ENCODE assay signal across 21 cellular contexts in genomic region chr17:18045691-18046090, GRCh38. TPM values are rescaled to one million over a fixed set of nuclear protein-coding genes. Genes with fewer than 3 reads are reported as not detected.
A peak's percentile ranks its signal among the peaks of the same experiment; 100 is the strongest.
DNase-seq lines count a peak whose midpoint lies in the region; ATAC-seq, FAIRE-seq and TF ChIP-seq lines count a peak whose summit lies in the region.
"Had no signal": no experiment of that assay in that cellular context is flagged by ENCODE, and none has a peak within 500 bp of the region (broad histone marks: within the 10 kb centered on the region; RNA-seq: fewer than 3 reads in every experiment).

No MANE protein-coding gene starts in this region.

- no peak for DNase-seq in GM12891 (ENCODE audit: insufficient read length, low spot score)
- DNase-seq in Karpas-422: peak; percentile 66
- peak; percentile 7 for DNase-seq in OCI-M1 (lab: John Stamatoyannopoulos, UW)
- no peak for DNase-seq in mesenchymal stem cell
- no peak for DNase-seq in trophoblast cell
- DNase-seq in T-helper 17 cell: no peak
- DNase-seq: Calu3; CD8-positive, alpha-beta T cell; DMS 273 treated with DMSO at 0.1 percent for 48 hours; DMS53; DND-41; EL; GOT3; H7; HFFc6 had no signal

- no peak overlapping the region for H2AK5ac ChIP-seq in mesenchymal stem cell (ENCODE audit: low read length, severe bottlenecking)
- no peak overlapping the region for H2AK5ac ChIP-seq in trophoblast cell (ENCODE audit: low read length)

- H4K20me1 ChIP-seq in Karpas-422 (ENCODE audit: insufficient read depth, low read depth, low read length): no peaks in the 10 kb centered on the region

- H3K27ac Mint-ChIP-seq in T-helper 17 cell: no peak overlapping the region
- H3K27ac Mint-ChIP-seq: B cell; CD8-positive, alpha-beta T cell; HFFc6 had no signal

- FAIRE-seq in GM12891 (lab: Jason Lieb, UNC): no peak
- FAIRE-seq: GM12892, GM18507 had no signal

- H2BK120ac ChIP-seq in mesenchymal stem cell (ENCODE audit: low read depth, low read length) (no peak overlapping the region), trophoblast cell (ENCODE audit: insufficient read depth, low read length, poor library complexity) (no peak overlapping the region)

- no peak overlapping the region for H3K23ac ChIP-seq in mesenchymal stem cell (ENCODE audit: low read length in 2 of 2)
- no peak overlapping the region for H3K23ac ChIP-seq in trophoblast cell (ENCODE audit: low read length)

- H4K91ac ChIP-seq in mesenchymal stem cell (ENCODE audit: low read length) (no peak overlapping the region), trophoblast cell (ENCODE audit: low read depth, low read length) (no peak overlapping the region)

- no CpG with 5 or more reads among the region's 1 CpG for WGBS in mesenchymal stem cell
- WGBS in trophoblast cell (ENCODE audit: extremely low coverage, insufficient coverage, insufficient read length): no CpG with 5 or more reads among the region's 1 CpG

- H2AFZ ChIP-seq in Karpas-422 (ENCODE audit: low read length): no peak overlapping the region
- no peak overlapping the region for H2AFZ ChIP-seq in mesenchymal stem cell (ENCODE audit: low read depth, low read length)
- no peak overlapping the region for H2AFZ ChIP-seq in trophoblast cell (ENCODE audit: insufficient read depth, low read length, poor library complexity)

- H4K12ac ChIP-seq in trophoblast cell (ENCODE audit: low read depth, low read length): no peak overlapping the region

- H3K9me2 ChIP-seq in Karpas-422 (replicated peaks; ENCODE audit: insufficient read depth, low read length): no peaks in the 10 kb centered on the region

- no peak overlapping the region for H2BK15ac ChIP-seq in mesenchymal stem cell (ENCODE audit: low read depth, poor library complexity, severe bottlenecking)

- H3K4me1 ChIP-seq in Karpas-422 (ENCODE audit: low read length) (peaks cover 32% of the 10 kb centered on the region), mesenchymal stem cell (ENCODE audit: control insufficient read depth, insufficient read depth, low read depth, low read length) (peaks cover 18% of the 10 kb centered on the region), trophoblast cell (ENCODE audit: control insufficient read depth in 1 of 2, insufficient read depth in 2 of 2, low read length in 2 of 2) (peaks cover 0 to 6% of the 10 kb centered on the region in 2 experiments)

- H3K18ac ChIP-seq in mesenchymal stem cell (ENCODE audit: low read depth in 1 of 2, low read length in 2 of 2) (no peak overlapping the region), trophoblast cell (ENCODE audit: low read length) (no peak overlapping the region)

- H2BK5ac ChIP-seq in mesenchymal stem cell (ENCODE audit: low read depth, low read length, poor library complexity, severe bottlenecking): no peak overlapping the region
- no peak overlapping the region for H2BK5ac ChIP-seq in trophoblast cell (ENCODE audit: low read depth, low read length, poor library complexity)

- H3K9ac ChIP-seq in Karpas-422 (ENCODE audit: low read length) (no peak overlapping the region), mesenchymal stem cell (ENCODE audit: low read length) (no peak overlapping the region), trophoblast cell (ENCODE audit: low read length) (no peak overlapping the region)

- H3K79me2 ChIP-seq in Karpas-422 (ENCODE audit: low read length) (peaks cover 46% of the 10 kb centered on the region), trophoblast cell (ENCODE audit: control insufficient read depth, insufficient read depth, low read length, poor library complexity) (no peaks in the 10 kb centered on the region)

- no peaks in the 10 kb centered on the region for H3K36me3 Mint-ChIP-seq in T-helper 17 cell (ENCODE audit: low read depth)

- no peak for TF ChIP-seq POLR2A in GM12891 (IDR thresholded peaks at IDR 0.05; ENCODE audit: low read depth, low read length)

- H3K4me3 Mint-ChIP-seq in T-helper 17 cell: no peak overlapping the region
- H3K4me3 Mint-ChIP-seq: B cell; CD8-positive, alpha-beta T cell; HFFc6 had no signal

- peaks cover 26% of the 10 kb centered on the region for H3K79me1 ChIP-seq in mesenchymal stem cell (replicated peaks; ENCODE audit: low read length, poor library complexity, severe bottlenecking)
- no peaks in the 10 kb centered on the region for H3K79me1 ChIP-seq in trophoblast cell (ENCODE audit: low read length)

- H3K27ac ChIP-seq in Karpas-422 (ENCODE audit: low read length) (no peak overlapping the region), mesenchymal stem cell (ENCODE audit: low read length, poor library complexity, severe bottlenecking) (peak overlapping the region; percentile 37), trophoblast cell (ENCODE audit: low read depth, low read length) (no peak overlapping the region)
- H3K27ac ChIP-seq: BLaER1 treated with 17β-estradiol and CSF1 and Interleukin-3, amounts not matched to agents 10 nM and 100 nM had no signal

- peaks cover 17% of the 10 kb centered on the region for H3K4me1 Mint-ChIP-seq in T-helper 17 cell

- H4K8ac ChIP-seq in mesenchymal stem cell (ENCODE audit: low read length): no peak overlapping the region
- H4K8ac ChIP-seq in trophoblast cell (ENCODE audit: low read depth, low read length): no peak overlapping the region

- H2BK12ac ChIP-seq in mesenchymal stem cell (ENCODE audit: low read length in 2 of 2) (no peak overlapping the region), trophoblast cell (ENCODE audit: low read length) (no peak overlapping the region)

- H3K4me3 ChIP-seq in Karpas-422 (ENCODE audit: low read length) (no peak overlapping the region), mesenchymal stem cell (ENCODE audit: insufficient read depth in 1 of 2, low read depth in 1 of 2, low read length in 2 of 2) (no peak overlapping the region), trophoblast cell (ENCODE audit: low read depth, low read length) (no peak overlapping the region)
- H3K4me3 ChIP-seq: BLaER1 treated with 17β-estradiol and CSF1 and Interleukin-3, amounts not matched to agents 10 nM and 100 nM had no signal

- H3K4ac ChIP-seq in mesenchymal stem cell (ENCODE audit: low read depth in 1 of 2, low read length in 2 of 2): no peak overlapping the region
- no peak overlapping the region for H3K4ac ChIP-seq in trophoblast cell (ENCODE audit: low read depth, low read length)

- no peak overlapping the region for H3K14ac ChIP-seq in mesenchymal stem cell (ENCODE audit: low read length in 2 of 2)
- H3K14ac ChIP-seq in trophoblast cell (ENCODE audit: low read length): no peak overlapping the region

- H3K36me3 ChIP-seq in Karpas-422 (ENCODE audit: insufficient read depth, low read length) (peaks cover 7% of the 10 kb centered on the region; the same call in 1 of the 2 replicates), mesenchymal stem cell (ENCODE audit: control insufficient read depth in 1 of 2, insufficient read depth in 2 of 2, low read depth in 1 of 2, low read length in 2 of 2) (peaks cover 7 to 56% of the 10 kb centered on the region in 2 experiments), trophoblast cell (ENCODE audit: control insufficient read depth in 1 of 2, insufficient read depth in 2 of 2, low read length in 2 of 2) (peaks cover 4 to 19% of the 10 kb centered on the region in 2 experiments)

- H3K4me2 ChIP-seq in Karpas-422 (ENCODE audit: low read depth, low read length, poor library complexity, severe bottlenecking) (no peak overlapping the region), mesenchymal stem cell (ENCODE audit: low read length, poor library complexity, severe bottlenecking) (no peak overlapping the region), trophoblast cell (ENCODE audit: low read length) (no peak overlapping the region)
- H3K4me2 ChIP-seq: BLaER1 treated with 17β-estradiol and CSF1 and Interleukin-3, amounts not matched to agents 10 nM and 100 nM had no signal

- H3K27me3 ChIP-seq in Karpas-422 (ENCODE audit: low read length) (no peaks in the 10 kb centered on the region), mesenchymal stem cell (ENCODE audit: control insufficient read depth in 1 of 2, insufficient read depth in 1 of 2, low read length in 2 of 2) (no peaks in the 10 kb centered on the region), trophoblast cell (ENCODE audit: insufficient read depth, low read length) (no peaks in the 10 kb centered on the region)
- H3K27me3 ChIP-seq: BLaER1 treated with 17β-estradiol and CSF1 and Interleukin-3, amounts not matched to agents 10 nM and 100 nM had no signal

- ATAC-seq in HG02981 (IDR thresholded peaks at IDR 0.05; ENCODE audit: unreplicated experiment) (no peak), T-helper 17 cell (no peak)
- ATAC-seq: CD8-positive, alpha-beta T cell; HCT116 had no signal

- H3K9me3 ChIP-seq in Karpas-422 (ENCODE audit: low read length) (no peaks in the 10 kb centered on the region), mesenchymal stem cell (ENCODE audit: control insufficient read depth, low read length) (no peaks in the 10 kb centered on the region), trophoblast cell (ENCODE audit: insufficient read depth, low read depth, low read length) (no peaks in the 10 kb centered on the region), T-helper 17 cell (ENCODE audit: control insufficient read depth, low read length, poor library complexity, severe bottlenecking) (no peaks in the 10 kb centered on the region)
- H3K9me3 ChIP-seq: BLaER1 treated with 17β-estradiol and CSF1 and Interleukin-3, amounts not matched to agents 10 nM and 100 nM had no signal

- H3K27me3 Mint-ChIP-seq in T-helper 17 cell: no peaks in the 10 kb centered on the region
- H3K27me3 Mint-ChIP-seq: B cell had no signal

TF ChIP-seq in GM12891, 5 proteins besides CTCF, POLR2A, EP300 and RAD21:
- TF ChIP-seq PAX5 (IDR thresholded peaks at IDR 0.05; ENCODE audit: insufficient read depth, low read length, severe bottlenecking) (no peak), SPI1 (IDR thresholded peaks at IDR 0.05; ENCODE audit: low read depth, low read length) (peak; percentile 79), POLR2AphosphoS5 (IDR thresholded peaks at IDR 0.05; ENCODE audit: low read depth, low read length) (no peak)

RNA-seq across cellular contexts. Expression of gene GID4, which starts 6.5 kb away (rescaled TPM):
- 2.7 TPM for polyA plus RNA-seq in GM12891 (2012; ENCODE audit: low read depth, missing spikeins)
- 7.8 and 8.9 TPM in 2 replicates for total RNA-seq in Karpas-422 (2014; rRNA removed; shearing (Covaris generic); ENCODE audit: low replicate concordance)
- 7.1 TPM for polyA plus RNA-seq in mesenchymal stem cell (2013, experiment 1 of 2)
- 7.2 TPM for polyA plus RNA-seq in mesenchymal stem cell (2013, experiment 2 of 2)
- 7.6 and 8.3 TPM in 2 replicates for polyA plus RNA-seq in trophoblast cell (2013)
- 1 to 10 TPM; 6.7 to 7.8 TPM for total RNA-seq in T-helper 17 cell

RNA-seq across cellular contexts. Expression of gene ATPAF2, which starts 6.7 kb away (rescaled TPM):
- 18.9 TPM for polyA plus RNA-seq in GM12891 (2012; ENCODE audit: low read depth, missing spikeins)
- total RNA-seq in Karpas-422 (2014; rRNA removed; shearing (Covaris generic); ENCODE audit: low replicate concordance): 38.8 and 49.7 TPM in 2 replicates
- 13.9 TPM for polyA plus RNA-seq in mesenchymal stem cell (2013, experiment 1 of 2)
- 12.1 TPM for polyA plus RNA-seq in mesenchymal stem cell (2013, experiment 2 of 2)
- 19.0 and 19.7 TPM in 2 replicates for polyA plus RNA-seq in trophoblast cell (2013)
- 10 to 100 TPM; 24.3 to 26.7 TPM for total RNA-seq in T-helper 17 cell

RNA-seq across cellular contexts. Expression of gene DRG2, which starts 42.1 kb away (rescaled TPM):
- polyA plus RNA-seq in GM12891 (2012; ENCODE audit: low read depth, missing spikeins): 30.3 TPM
- 21.5 and 26.3 TPM in 2 replicates for total RNA-seq in Karpas-422 (2014; rRNA removed; shearing (Covaris generic); ENCODE audit: low replicate concordance)
- 25.6 TPM for polyA plus RNA-seq in mesenchymal stem cell (2013, experiment 1 of 2)
- 26.0 TPM for polyA plus RNA-seq in mesenchymal stem cell (2013, experiment 2 of 2)
- 26.8 and 27.0 TPM in 2 replicates for polyA plus RNA-seq in trophoblast cell (2013)
- 10 to 100 TPM; 43.6 to 52.3 TPM for total RNA-seq in T-helper 17 cell

Comparison
In these comparisons a context has a peak if more than half of its experiments do, and no peak if none do; other contexts are left out.
1. DNase-seq: peak in Karpas-422 (single experiment) and OCI-M1 (single experiment); none in GM12891 (single experiment), mesenchymal stem cell (single experiment), trophoblast cell (0 of 2) and T-helper 17 cell (0 of 3).